7 cellular contexts compared by ENCODE assay signal in genomic region chr1:93874025-93874651, GRCh38. TPM values are rescaled to one million over a fixed set of nuclear protein-coding genes. Genes with fewer than 3 reads are reported as not detected.
DNase-seq lines count a peak whose midpoint lies in the region; ATAC-seq and TF ChIP-seq lines count a peak whose summit lies in the region.

No MANE protein-coding gene starts in this region.

- H3K9me3 ChIP-seq in IMR-90 (ENCODE audit: control insufficient read depth, insufficient read depth, low read length), result no peaks in the 10 kb centered on the region

- no TSS peak for BruUV-seq in IMR-90 (replicated peaks; lab: Mats Ljungman, UMichigan)

- H2AK5ac ChIP-seq in IMR-90 (ENCODE audit: low read depth, low read length), result no peak overlapping the region

- WGBS in IMR-90 (ENCODE audit: extremely low coverage in 2 of 2, insufficient read length in 1 of 2), 2 experiments, result 83% methylated on average over 1 of the region's 3 CpGs; no CpG with 5 or more reads in 1 of the 2 experiments

- H3K36me3 ChIP-seq in IMR-90 (ENCODE audit: control insufficient read depth, insufficient read depth, low read length) (peaks cover 29% of the 10 kb centered on the region), kidney epithelial cell (ENCODE audit: control insufficient read depth, insufficient read depth, low read length) (no peaks in the 10 kb centered on the region)

- no peak overlapping the region for H2BK120ac ChIP-seq in IMR-90 (ENCODE audit: low read depth, low read length)

- no peaks in the 10 kb centered on the region for H3K9me3 Mint-ChIP-seq in activated CD4-positive, alpha-beta memory T cell treated with anti-CD3 and anti-CD28 coated beads, Interleukin-2, amount 10 ng/mL, durations not matched to agents 7 days and 5 days

- DNase-seq in ELR (ENCODE audit: low read depth) (peak; percentile 61), IMR-90 (peak; percentile 72), kidney epithelial cell (ENCODE audit: low read depth) (no peak), GF-D8 (lab: John Stamatoyannopoulos, UW) (no peak)
- no peak for DNase-seq in activated CD4-positive, alpha-beta memory T cell treated with anti-CD3 and anti-CD28 coated beads, Interleukin-2, amount 10 ng/mL, durations not matched to agents 7 days and 5 days
- no peak for DNase-seq in stimulated activated CD8-positive, alpha-beta memory T cell treated with anti-CD3 and anti-CD28 coated beads, Interleukin-4, amount 100 ng/mL, for 48 hours

- in situ Hi-C loops in IMR-90 (cut with MboI; ENCODE audit: low sequenced_read_pairs), result loop anchor here (25.0 kb wide), 1 partner anchor 862 kb away; no protein-coding TSS in a partner anchor

- no peak overlapping the region for H4K8ac ChIP-seq in IMR-90 (ENCODE audit: low read depth in 2 of 2, low read length in 2 of 2)

- H3K27me3 ChIP-seq in IMR-90 (ENCODE audit: control insufficient read depth, insufficient read depth, low read length), result no peaks in the 10 kb centered on the region
- no peaks in the 10 kb centered on the region for H3K27me3 ChIP-seq in kidney epithelial cell (ENCODE audit: control insufficient read depth, insufficient read depth, low read length)

- POLR2A ChIA-PET in IMR-90 (lab: Charles Lee; ENCODE audit: unreplicated experiment), result no interaction called here
- POLR2A ChIA-PET in activated CD4-positive, alpha-beta memory T cell treated with anti-CD3 and anti-CD28 coated beads, Interleukin-2, amount 10 ng/mL, durations not matched to agents 7 days and 5 days (lab: Charles Lee), result no interaction called here

- H3K9ac ChIP-seq in IMR-90 (ENCODE audit: low read depth, low read length), result no peak overlapping the region

- H3K4me1 ChIP-seq in IMR-90 (ENCODE audit: control insufficient read depth, insufficient read depth, low read length), result no peaks in the 10 kb centered on the region

- peaks cover 11 to 36% of the 10 kb centered on the region in 2 experiments; a peak in 3 of 4 replicates for H3K79me1 ChIP-seq in IMR-90 (ENCODE audit: low read depth in 1 of 2, low read length in 2 of 2)

- no peak overlapping the region for H3K14ac ChIP-seq in IMR-90 (replicated peaks; ENCODE audit: low read depth, low read length)

- H3K9me1 ChIP-seq in IMR-90 (ENCODE audit: insufficient read depth, low read length), result no peaks in the 10 kb centered on the region; the same call in 1 of the 2 replicates

- no peak overlapping the region for H3K4ac ChIP-seq in IMR-90 (ENCODE audit: low read depth, low read length)

- no peak overlapping the region for H3K18ac ChIP-seq in IMR-90 (ENCODE audit: low read depth, low read length)

- peaks cover 72% of the 10 kb centered on the region for H3K36me3 Mint-ChIP-seq in activated CD4-positive, alpha-beta memory T cell treated with anti-CD3 and anti-CD28 coated beads, Interleukin-2, amount 10 ng/mL, durations not matched to agents 7 days and 5 days (ENCODE audit: low read depth)

- H3K27me3 Mint-ChIP-seq in activated CD4-positive, alpha-beta memory T cell treated with anti-CD3 and anti-CD28 coated beads, Interleukin-2, amount 10 ng/mL, durations not matched to agents 7 days and 5 days, result no peaks in the 10 kb centered on the region

- H2BK15ac ChIP-seq in IMR-90 (ENCODE audit: low read depth, low read length), result no peak overlapping the region

- no peak overlapping the region for H2AK9ac ChIP-seq in IMR-90 (replicated peaks; ENCODE audit: low read depth, low read length, poor library complexity)

- TF ChIP-seq POLR2A in IMR-90 (IDR thresholded peaks at IDR 0.05; ENCODE audit: low read depth, low read length), result no peak

- H3K4me2 ChIP-seq in IMR-90 (ENCODE audit: low read depth, low read length), result no peak overlapping the region

- H3K4me3 ChIP-seq in IMR-90 (ENCODE audit: insufficient read depth, low read depth, low read length), result no peak overlapping the region
- H3K4me3 ChIP-seq in kidney epithelial cell (ENCODE audit: low read depth, low read length), result no peak overlapping the region

- intact Hi-C loops in IMR-90 (cut with micrococcal nuclease), result loop anchor here (10.0 kb wide), 1 partner anchor 849 kb away; no protein-coding TSS in a partner anchor

- H3K27ac ChIP-seq in IMR-90 (ENCODE audit: insufficient read depth, low read length), result no peak overlapping the region

- no peak overlapping the region for H3K4me3 Mint-ChIP-seq in activated CD4-positive, alpha-beta memory T cell treated with anti-CD3 and anti-CD28 coated beads, Interleukin-2, amount 10 ng/mL, durations not matched to agents 7 days and 5 days

- ATAC-seq in IMR-90 (ENCODE audit: low read depth) (peak; percentile 68), GM19023 (IDR thresholded peaks at IDR 0.05; ENCODE audit: unreplicated experiment) (no peak)

- H3K4me1 Mint-ChIP-seq in activated CD4-positive, alpha-beta memory T cell treated with anti-CD3 and anti-CD28 coated beads, Interleukin-2, amount 10 ng/mL, durations not matched to agents 7 days and 5 days, result peaks cover 41% of the 10 kb centered on the region

- no peak overlapping the region for H3K23ac ChIP-seq in IMR-90 (ENCODE audit: low read depth, low read length)

- no peak overlapping the region for H4K91ac ChIP-seq in IMR-90 (ENCODE audit: insufficient read depth, low read depth, low read length)

- no peak overlapping the region for H4K5ac ChIP-seq in IMR-90 (ENCODE audit: low read depth, low read length)

- peak; percentile 76 for TF ChIP-seq RAD21 in IMR-90 (IDR thresholded peaks at IDR 0.05; ENCODE audit: low read length)

- dilution Hi-C loops in IMR-90 (cut with HindIII; ENCODE audit: low sequenced_read_pairs, unreplicated experiment), result no loop called here

- H3K56ac ChIP-seq in IMR-90 (ENCODE audit: extremely low read depth, insufficient read depth, low read length), result no peak overlapping the region

- CTCF ChIA-PET in IMR-90 (lab: Yijun Ruan, JAX), result no interaction called here
- CTCF ChIA-PET in activated CD4-positive, alpha-beta memory T cell treated with anti-CD3 and anti-CD28 coated beads, Interleukin-2, amount 10 ng/mL, durations not matched to agents 7 days and 5 days (lab: Charles Lee), result interaction anchor here (1.1 to 1.5 kb wide), 4 partner anchors 24 to 61 kb away, joined by 3 to 6 read pairs (median 4); no protein-coding TSS in a partner anchor

- peak overlapping the region; percentile 27 for H3K27ac Mint-ChIP-seq in activated CD4-positive, alpha-beta memory T cell treated with anti-CD3 and anti-CD28 coated beads, Interleukin-2, amount 10 ng/mL, durations not matched to agents 7 days and 5 days

- H2BK20ac ChIP-seq in IMR-90 (ENCODE audit: low read depth, low read length), result no peak overlapping the region

- H2BK5ac ChIP-seq in IMR-90 (ENCODE audit: low read depth, low read length, poor library complexity, severe bottlenecking), result no peak overlapping the region

- H2AFZ ChIP-seq in IMR-90 (replicated peaks; ENCODE audit: low read length, poor library complexity), result no peak overlapping the region

- no peaks in the 10 kb centered on the region for H4K20me1 ChIP-seq in IMR-90 (ENCODE audit: insufficient read depth, low read length)

- TF ChIP-seq CTCF in IMR-90 (conservative IDR thresholded peaks at IDR 0.05; ENCODE audit: low read depth, low read length) (peak; percentile 63), kidney epithelial cell (IDR thresholded peaks at IDR 0.05; ENCODE audit: insufficient read depth, low read length, poor library complexity, severe bottlenecking) (peak; percentile 61)

TF ChIP-seq in IMR-90, 13 proteins besides CTCF, POLR2A, EP300 and RAD21:
- TF ChIP-seq RCOR1 (IDR thresholded peaks at IDR 0.05; ENCODE audit: insufficient replicate concordance, low read length), result no peak
- no peak for TF ChIP-seq MAFK (IDR thresholded peaks at IDR 0.05; ENCODE audit: low read depth, low read length)
- no peak for TF ChIP-seq CEBPB (IDR thresholded peaks at IDR 0.05; ENCODE audit: low read depth, low read length)
- peak; percentile 53; the same call in 1 of the 2 replicates for TF ChIP-seq SMC3 (IDR thresholded peaks at IDR 0.05; ENCODE audit: low read depth, low read length)
- TF ChIP-seq MAZ (IDR thresholded peaks at IDR 0.05; ENCODE audit: borderline replicate concordance, low read depth, low read length), result no peak
- no peak for TF ChIP-seq BHLHE40 (IDR thresholded peaks at IDR 0.05; ENCODE audit: low read depth, low read length)
- TF ChIP-seq CHD1 (IDR thresholded peaks at IDR 0.05; ENCODE audit: low read depth, low read length), result no peak

RNA-seq across cellular contexts. Expression of gene DNTTIP2, which starts 4.9 kb away (rescaled TPM):
- total RNA-seq in IMR-90 (2012; rRNA removed) (24.4 and 35.8 TPM in 2 replicates), kidney epithelial cell (46.5 and 48.2 TPM in 2 replicates)
- 13.8 and 14.2 TPM in 2 replicates for polyA plus RNA-seq in IMR-90 (2012; rRNA removed)
- polyA plus RNA-seq in IMR-90 (2012; cell fraction: cytosol; rRNA removed), result 1.0 and 2.3 TPM in 2 replicates
- 2.2 and 14.4 TPM in 2 replicates for polyA plus RNA-seq in IMR-90 (2012; cell fraction: nucleus; rRNA removed; ENCODE audit: low replicate concordance)
- total RNA-seq in activated CD4-positive, alpha-beta memory T cell treated with anti-CD3 and anti-CD28 coated beads, Interleukin-2, amount 10 ng/mL, durations not matched to agents 7 days and 5 days, result 10 to 100 TPM; 65.2 to 66.6 TPM

RNA-seq across cellular contexts. Expression of gene GCLM, which starts 35.1 kb away (rescaled TPM):
- total RNA-seq in IMR-90 (2012; rRNA removed) (18.3 and 20.1 TPM in 2 replicates), kidney epithelial cell (9.6 and 11.2 TPM in 2 replicates)
- polyA plus RNA-seq in IMR-90 (2012; rRNA removed), result 10.8 and 15.5 TPM in 2 replicates
- polyA plus RNA-seq in IMR-90 (2012; cell fraction: cytosol; rRNA removed), result 2.3 and 2.5 TPM in 2 replicates
- 1.9 and 12.3 TPM in 2 replicates for polyA plus RNA-seq in IMR-90 (2012; cell fraction: nucleus; rRNA removed; ENCODE audit: low replicate concordance)
- total RNA-seq in activated CD4-positive, alpha-beta memory T cell treated with anti-CD3 and anti-CD28 coated beads, Interleukin-2, amount 10 ng/mL, durations not matched to agents 7 days and 5 days, result 10 to 100 TPM; 40.1 to 42.1 TPM

Comparison
In these comparisons a context has a peak if more than half of its experiments do, and no peak if none do; other contexts are left out.
1. DNase-seq: peak in ELR (single experiment) and IMR-90 (single experiment); none in activated CD4-positive, alpha-beta memory T cell treated with anti-CD3 and anti-CD28 coated beads, Interleukin-2, amount 10 ng/mL, durations not matched to agents 7 days and 5 days (single experiment), kidney epithelial cell (single experiment), stimulated activated CD8-positive, alpha-beta memory T cell treated with anti-CD3 and anti-CD28 coated beads, Interleukin-4, amount 100 ng/mL, for 48 hours (single experiment) and GF-D8 (single experiment).